ENCODE assay signal across 20 cellular contexts in genomic region chr6:14440891-14441358, GRCh38.
DNase-seq lines count a peak whose midpoint lies in the region; ATAC-seq and TF ChIP-seq lines count a peak whose summit lies in the region.
"Had no signal": no experiment of that assay in that cellular context is flagged by ENCODE, and none has a peak within 500 bp of the region (broad histone marks: within the 10 kb centered on the region; RNA-seq: fewer than 3 reads in every experiment).

No MANE protein-coding gene starts in this region.

- no peaks in the 10 kb centered on the region for H3K36me3 ChIP-seq in sigmoid colon
- no peaks in the 10 kb centered on the region for H3K36me3 ChIP-seq in Caco-2 (ENCODE audit: control insufficient read depth, insufficient read depth, low read length)
- no peaks in the 10 kb centered on the region for H3K36me3 ChIP-seq in testis (ENCODE audit: low read depth, missing control alignments)
- H3K36me3 ChIP-seq: pancreas had no signal

- H3K4me1 ChIP-seq in right cardiac atrium (ENCODE audit: control insufficient read depth, insufficient read depth, low read length) (peaks cover 5% of the 10 kb centered on the region), sigmoid colon (peaks cover 0 to 28% (median 25%) of the 10 kb centered on the region in 4 donors), Caco-2 (no peaks in the 10 kb centered on the region), testis (peaks cover 20% of the 10 kb centered on the region)
- H3K4me1 ChIP-seq: pancreas had no signal

- no TSS peak for BruUV-seq in Caco-2 (replicated peaks; lab: Mats Ljungman, UMichigan)

- no peaks in the 10 kb centered on the region for H3K27me3 ChIP-seq in right cardiac atrium (ENCODE audit: control insufficient read depth, insufficient read depth)
- H3K27me3 ChIP-seq in sigmoid colon, result no peaks in the 10 kb centered on the region
- H3K27me3 ChIP-seq in Caco-2 (replicated peaks; ENCODE audit: control insufficient read depth, insufficient read depth, low read length), result no peaks in the 10 kb centered on the region
- no peaks in the 10 kb centered on the region for H3K27me3 ChIP-seq in testis
- H3K27me3 ChIP-seq: dorsolateral prefrontal cortex, pancreas had no signal

- no peaks in the 10 kb centered on the region for H3K36me3 Mint-ChIP-seq in Caco-2 (ENCODE audit: insufficient read depth, unreplicated experiment)
- H3K36me3 Mint-ChIP-seq: activated CD4-positive, alpha-beta memory T cell treated with anti-CD3 and anti-CD28 coated beads for 36 hours; activated naive CD4-positive, alpha-beta T cell treated with anti-CD3 and anti-CD28 coated beads, Interleukin-2, amount 50 U/mL, for 72 hours; CD8-positive, alpha-beta T cell; T-cell had no signal

- TF ChIP-seq POLR2A in sigmoid colon (IDR thresholded peaks at IDR 0.05) (no peak), testis (IDR thresholded peaks at IDR 0.05) (no peak)

- 45% methylated on average over 8 of the region's 8 CpGs for WGBS in right cardiac atrium
- 61 to 79% methylated on average over 8 of the region's 8 CpGs for WGBS in sigmoid colon, 2 donors
- WGBS in testis, 2 donors, result 37 to 45% methylated on average over 8 of the region's 8 CpGs

- H3K9me3 ChIP-seq in right cardiac atrium (ENCODE audit: control insufficient read depth, low read length) (no peaks in the 10 kb centered on the region), sigmoid colon (no peaks in the 10 kb centered on the region), Caco-2 (no peaks in the 10 kb centered on the region), testis (no peaks in the 10 kb centered on the region)
- H3K9me3 ChIP-seq: pancreas had no signal

- peak; percentile 35 to 69 for ATAC-seq in right cardiac atrium
- ATAC-seq: activated naive CD4-positive, alpha-beta T cell treated with anti-CD3 and anti-CD28 coated beads, Interleukin-2, amount 50 U/mL, for 72 hours; activated T-cell treated with anti-CD3 and anti-CD28 coated beads, Interleukin-2, amount 50 U/mL, for 4 hours; CD8-positive, alpha-beta T cell; stimulated activated naive B cell treated with anti-CD40 and anti-IgM and Interleukin-4, amounts not matched to agents 10 μg/mL and 1 μg/mL and 100 μg/mL, for 72 hours; T-cell had no signal

- TF ChIP-seq CTCF in coronary artery (IDR thresholded peaks at IDR 0.05) (no peak), sigmoid colon (IDR thresholded peaks at IDR 0.05) (no peak), Caco-2 (IDR thresholded peaks at IDR 0.05; ENCODE audit: insufficient read depth in 1 of 2, low read depth in 1 of 2, low read length in 1 of 2, severe bottlenecking in 1 of 2, unreplicated experiment in 1 of 2) (no peak), testis (IDR thresholded peaks at IDR 0.05) (no peak)

- no peaks in the 10 kb centered on the region for H3K4me1 Mint-ChIP-seq in Caco-2 (ENCODE audit: low read depth, unreplicated experiment)

- no peak overlapping the region for H3K4me3 Mint-ChIP-seq in Caco-2 (ENCODE audit: unreplicated experiment)
- H3K4me3 Mint-ChIP-seq: activated CD4-positive, alpha-beta memory T cell treated with anti-CD3 and anti-CD28 coated beads for 36 hours; activated T-cell treated with anti-CD3 and anti-CD28 coated beads, Interleukin-2, amount 50 U/mL, for 4 hours; CD8-positive, alpha-beta T cell; HFFc6; stimulated activated naive B cell treated with anti-CD40 and anti-IgM and Interleukin-4, amounts not matched to agents 10 μg/mL and 1 μg/mL and 100 μg/mL, for 72 hours; T-cell had no signal

- POLR2A ChIA-PET in Caco-2 (lab: Charles Lee), result no interaction called here

- TF ChIP-seq EP300 in sigmoid colon (IDR thresholded peaks at IDR 0.05), result peak in 1 of 4 donors; percentile 43

- no peaks in the 10 kb centered on the region for H3K27me3 Mint-ChIP-seq in Caco-2 (ENCODE audit: insufficient read depth, unreplicated experiment)
- H3K27me3 Mint-ChIP-seq: activated CD4-positive, alpha-beta memory T cell treated with anti-CD3 and anti-CD28 coated beads for 36 hours; stimulated activated naive B cell treated with anti-CD40 and anti-IgM and Interleukin-4, amounts not matched to agents 10 μg/mL and 1 μg/mL and 100 μg/mL, for 72 hours; T-cell had no signal

- H3K4me3 ChIP-seq in coronary artery (peak overlapping the region; percentile 52), right cardiac atrium (ENCODE audit: low read length) (no peak overlapping the region), sigmoid colon (peak overlapping the region in 1 of 4 donors; percentile 2), Caco-2 (ENCODE audit: low read depth, low read length) (no peak overlapping the region), testis (no peak overlapping the region)
- H3K4me3 ChIP-seq: pancreas had no signal

- CTCF ChIA-PET in Caco-2 (lab: Charles Lee), result interaction anchor here (0.6 kb wide), 1 partner anchor 42 kb away, joined by 3 read pairs; no protein-coding TSS in a partner anchor

- intact Hi-C loops in right cardiac atrium (cut with DNase I), result no loop called here
- intact Hi-C loops in sigmoid colon (cut with DNase I), result loop anchor here (5.0 kb wide), 2 partner anchors 36 to 806 kb away; partner anchors contain the start of gene JARID2
- intact Hi-C loops in Caco-2 (cut with micrococcal nuclease; ENCODE audit: unreplicated experiment), result no loop called here
- intact Hi-C loops in testis (cut with DNase I; ENCODE audit: low total_unique reads), result no loop called here

- DNase-seq in AG20443 (ENCODE audit: low spot score), result peak; percentile 14
- no peak for DNase-seq in coronary artery (ENCODE audit: low spot score)
- DNase-seq in right cardiac atrium, result no peak
- no peak for DNase-seq in sigmoid colon
- no peak for DNase-seq in Caco-2
- no peak for DNase-seq in NCI-H1436 treated with DMSO at 0.1 percent for 48 hours (lab: John Stamatoyannopoulos, UW)
- no peak for DNase-seq in HuH-7 (ENCODE audit: low spot score)
- no peak for DNase-seq in testis
- DNase-seq: ACHN; activated CD4-positive, alpha-beta memory T cell treated with anti-CD3 and anti-CD28 coated beads for 36 hours; activated T-cell treated with anti-CD3 and anti-CD28 coated beads, Interleukin-2, amount 50 U/mL, for 4 hours; CD8-positive, alpha-beta T cell; dorsolateral prefrontal cortex; erythroblast; HFFc6; pancreas; SHP77; stimulated activated naive B cell treated with anti-CD40 and anti-IgM and Interleukin-4, amounts not matched to agents 10 μg/mL and 1 μg/mL and 100 μg/mL, for 72 hours; T-cell had no signal

- H3K9me3 Mint-ChIP-seq in Caco-2 (ENCODE audit: unreplicated experiment), result no peaks in the 10 kb centered on the region
- H3K9me3 Mint-ChIP-seq: activated CD4-positive, alpha-beta memory T cell treated with anti-CD3 and anti-CD28 coated beads for 36 hours; activated T-cell treated with anti-CD3 and anti-CD28 coated beads, Interleukin-2, amount 50 U/mL, for 4 hours; CD8-positive, alpha-beta T cell; HFFc6; stimulated activated naive B cell treated with anti-CD40 and anti-IgM and Interleukin-4, amounts not matched to agents 10 μg/mL and 1 μg/mL and 100 μg/mL, for 72 hours; T-cell had no signal

- H3K27ac ChIP-seq in coronary artery (peak overlapping the region; percentile 55 to 76), right cardiac atrium (ENCODE audit: low read length) (peak overlapping the region; percentile 73), sigmoid colon (peak overlapping the region; percentile 69 to 87 (median 78)), testis (peak overlapping the region in 1 of 2 donors; percentile 82)
- H3K27ac ChIP-seq: pancreas had no signal

- H3K27ac Mint-ChIP-seq in Caco-2 (ENCODE audit: unreplicated experiment), result no peak overlapping the region
- H3K27ac Mint-ChIP-seq: activated CD4-positive, alpha-beta memory T cell treated with anti-CD3 and anti-CD28 coated beads for 36 hours; activated naive CD4-positive, alpha-beta T cell treated with anti-CD3 and anti-CD28 coated beads, Interleukin-2, amount 50 U/mL, for 72 hours; CD8-positive, alpha-beta T cell; HFFc6; stimulated activated naive B cell treated with anti-CD40 and anti-IgM and Interleukin-4, amounts not matched to agents 10 μg/mL and 1 μg/mL and 100 μg/mL, for 72 hours; T-cell had no signal
